Comparison of ENCODE assay signal across 1 cellular context in the genomic region with DNA sequence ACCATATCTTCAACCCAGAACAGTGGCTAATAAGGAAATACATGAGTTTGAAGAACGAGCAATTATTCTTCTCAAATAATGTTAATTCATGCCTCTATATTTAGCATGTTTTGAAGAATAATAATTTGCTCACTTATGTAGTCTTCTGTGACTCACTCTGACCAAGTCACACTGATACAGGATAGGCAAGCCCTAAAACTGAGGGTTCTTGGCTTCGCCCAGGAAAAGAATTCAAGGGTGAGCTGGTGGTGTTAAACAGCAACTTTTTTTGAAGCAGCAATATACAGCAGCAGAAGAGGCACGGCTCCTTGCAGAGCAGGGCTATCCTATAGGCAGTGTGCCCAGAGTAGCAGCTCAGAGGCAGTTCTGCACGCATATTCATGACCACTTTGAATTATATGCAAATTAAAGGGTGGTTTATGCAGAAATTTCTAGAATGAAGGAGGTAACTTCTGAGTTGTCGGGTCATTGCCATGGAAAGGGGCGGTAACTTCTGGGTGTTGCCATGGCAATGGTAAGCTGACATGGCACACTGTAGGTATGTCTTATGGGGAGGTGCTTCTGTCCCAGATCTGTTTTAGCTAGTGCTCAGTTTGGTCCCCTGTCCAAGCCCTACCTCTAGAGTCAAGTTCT.
TF ChIP-seq lines count a peak whose summit lies in the region.

No MANE protein-coding gene starts in this region.

TF ChIP-seq in GM23338, 12 proteins besides CTCF, POLR2A, EP300 and RAD21 (continued from another document):
- TF ChIP-seq, protein P1, sequence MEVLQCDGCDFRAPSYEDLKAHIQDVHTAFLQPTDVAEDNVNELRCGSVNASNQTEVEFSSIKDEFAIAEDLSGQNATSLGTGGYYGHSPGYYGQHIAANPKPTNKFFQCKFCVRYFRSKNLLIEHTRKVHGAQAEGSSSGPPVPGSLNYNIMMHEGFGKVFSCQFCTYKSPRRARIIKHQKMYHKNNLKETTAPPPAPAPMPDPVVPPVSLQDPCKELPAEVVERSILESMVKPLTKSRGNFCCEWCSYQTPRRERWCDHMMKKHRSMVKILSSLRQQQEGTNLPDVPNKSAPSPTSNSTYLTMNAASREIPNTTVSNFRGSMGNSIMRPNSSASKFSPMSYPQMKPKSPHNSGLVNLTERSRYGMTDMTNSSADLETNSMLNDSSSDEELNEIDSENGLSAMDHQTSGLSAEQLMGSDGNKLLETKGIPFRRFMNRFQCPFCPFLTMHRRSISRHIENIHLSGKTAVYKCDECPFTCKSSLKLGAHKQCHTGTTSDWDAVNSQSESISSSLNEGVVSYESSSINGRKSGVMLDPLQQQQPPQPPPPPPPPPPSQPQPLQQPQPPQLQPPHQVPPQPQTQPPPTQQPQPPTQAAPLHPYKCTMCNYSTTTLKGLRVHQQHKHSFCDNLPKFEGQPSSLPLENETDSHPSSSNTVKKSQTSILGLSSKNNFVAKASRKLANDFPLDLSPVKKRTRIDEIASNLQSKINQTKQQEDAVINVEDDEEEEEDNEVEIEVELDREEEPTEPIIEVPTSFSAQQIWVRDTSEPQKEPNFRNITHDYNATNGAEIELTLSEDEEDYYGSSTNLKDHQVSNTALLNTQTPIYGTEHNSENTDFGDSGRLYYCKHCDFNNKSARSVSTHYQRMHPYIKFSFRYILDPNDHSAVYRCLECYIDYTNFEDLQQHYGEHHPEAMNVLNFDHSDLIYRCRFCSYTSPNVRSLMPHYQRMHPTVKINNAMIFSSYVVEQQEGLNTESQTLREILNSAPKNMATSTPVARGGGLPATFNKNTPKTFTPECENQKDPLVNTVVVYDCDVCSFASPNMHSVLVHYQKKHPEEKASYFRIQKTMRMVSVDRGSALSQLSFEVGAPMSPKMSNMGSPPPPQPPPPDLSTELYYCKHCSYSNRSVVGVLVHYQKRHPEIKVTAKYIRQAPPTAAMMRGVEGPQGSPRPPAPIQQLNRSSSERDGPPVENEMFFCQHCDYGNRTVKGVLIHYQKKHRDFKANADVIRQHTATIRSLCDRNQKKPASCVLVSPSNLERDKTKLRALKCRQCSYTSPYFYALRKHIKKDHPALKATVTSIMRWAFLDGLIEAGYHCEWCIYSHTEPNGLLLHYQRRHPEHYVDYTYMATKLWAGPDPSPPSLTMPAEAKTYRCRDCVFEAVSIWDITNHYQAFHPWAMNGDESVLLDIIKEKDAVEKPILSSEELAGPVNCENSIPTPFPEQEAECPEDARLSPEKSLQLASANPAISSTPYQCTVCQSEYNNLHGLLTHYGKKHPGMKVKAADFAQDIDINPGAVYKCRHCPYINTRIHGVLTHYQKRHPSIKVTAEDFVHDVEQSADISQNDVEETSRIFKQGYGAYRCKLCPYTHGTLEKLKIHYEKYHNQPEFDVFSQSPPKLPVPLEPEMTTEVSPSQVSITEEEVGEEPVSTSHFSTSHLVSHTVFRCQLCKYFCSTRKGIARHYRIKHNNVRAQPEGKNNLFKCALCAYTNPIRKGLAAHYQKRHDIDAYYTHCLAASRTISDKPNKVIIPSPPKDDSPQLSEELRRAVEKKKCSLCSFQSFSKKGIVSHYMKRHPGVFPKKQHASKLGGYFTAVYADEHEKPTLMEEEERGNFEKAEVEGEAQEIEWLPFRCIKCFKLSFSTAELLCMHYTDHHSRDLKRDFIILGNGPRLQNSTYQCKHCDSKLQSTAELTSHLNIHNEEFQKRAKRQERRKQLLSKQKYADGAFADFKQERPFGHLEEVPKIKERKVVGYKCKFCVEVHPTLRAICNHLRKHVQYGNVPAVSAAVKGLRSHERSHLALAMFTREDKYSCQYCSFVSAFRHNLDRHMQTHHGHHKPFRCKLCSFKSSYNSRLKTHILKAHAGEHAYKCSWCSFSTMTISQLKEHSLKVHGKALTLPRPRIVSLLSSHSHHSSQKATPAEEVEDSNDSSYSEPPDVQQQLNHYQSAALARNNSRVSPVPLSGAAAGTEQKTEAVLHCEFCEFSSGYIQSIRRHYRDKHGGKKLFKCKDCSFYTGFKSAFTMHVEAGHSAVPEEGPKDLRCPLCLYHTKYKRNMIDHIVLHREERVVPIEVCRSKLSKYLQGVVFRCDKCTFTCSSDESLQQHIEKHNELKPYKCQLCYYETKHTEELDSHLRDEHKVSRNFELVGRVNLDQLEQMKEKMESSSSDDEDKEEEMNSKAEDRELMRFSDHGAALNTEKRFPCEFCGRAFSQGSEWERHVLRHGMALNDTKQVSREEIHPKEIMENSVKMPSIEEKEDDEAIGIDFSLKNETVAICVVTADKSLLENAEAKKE (CRISPR knock-in tag; IDR thresholded peaks at IDR 0.05), result no peak
- TF ChIP-seq ZNF114 (CRISPR knock-in tag; IDR thresholded peaks at IDR 0.05) (no peak), STAT1 (IDR thresholded peaks at IDR 0.05; ENCODE audit: unreplicated experiment) (no peak), JUNB (IDR thresholded peaks at IDR 0.05; ENCODE audit: unreplicated experiment) (no peak), EZH2phosphoT487 (IDR thresholded peaks at IDR 0.05; ENCODE audit: unreplicated experiment) (no peak)
